2 cellular contexts compared by ENCODE assay signal in genomic region chr1:76031496-76031895, GRCh38.
TF ChIP-seq lines count a peak whose summit lies in the region.

No MANE protein-coding gene starts in this region.

TF ChIP-seq in HepG2, 621 proteins besides CTCF, POLR2A, EP300 and RAD21:
- TF ChIP-seq MAFF (IDR thresholded peaks at IDR 0.05; ENCODE audit: low read depth, low read length), result peak; percentile 64
- no peak for TF ChIP-seq ZBTB40 (IDR thresholded peaks at IDR 0.05)
- TF ChIP-seq ZBTB40 (CRISPR knock-in tag; IDR thresholded peaks at IDR 0.05), result no peak
- peak; percentile 64 to 80; a peak in 3 of 4 replicates for TF ChIP-seq MAFK (conservative IDR thresholded peaks at IDR 0.05 in 1 of 2, IDR thresholded peaks at IDR 0.05 in 1 of 2; ENCODE audit: low read length in 2 of 2)
- TF ChIP-seq ZNF280B (CRISPR knock-in tag; IDR thresholded peaks at IDR 0.05; ENCODE audit: borderline replicate concordance), result no peak
- no peak for TF ChIP-seq LRRFIP1 (CRISPR knock-in tag; conservative IDR thresholded peaks at IDR 0.05)
TF ChIP-seq in HepG2: peak in this region for 2.

TF ChIP-seq in H1, 55 proteins besides CTCF, POLR2A, EP300 and RAD21:
- no peak for TF ChIP-seq GTF2F1 (IDR thresholded peaks at IDR 0.05; ENCODE audit: borderline replicate concordance, low read depth, low read length)
